Comparison of ENCODE assay signal across 26 cellular contexts in the genomic region with DNA sequence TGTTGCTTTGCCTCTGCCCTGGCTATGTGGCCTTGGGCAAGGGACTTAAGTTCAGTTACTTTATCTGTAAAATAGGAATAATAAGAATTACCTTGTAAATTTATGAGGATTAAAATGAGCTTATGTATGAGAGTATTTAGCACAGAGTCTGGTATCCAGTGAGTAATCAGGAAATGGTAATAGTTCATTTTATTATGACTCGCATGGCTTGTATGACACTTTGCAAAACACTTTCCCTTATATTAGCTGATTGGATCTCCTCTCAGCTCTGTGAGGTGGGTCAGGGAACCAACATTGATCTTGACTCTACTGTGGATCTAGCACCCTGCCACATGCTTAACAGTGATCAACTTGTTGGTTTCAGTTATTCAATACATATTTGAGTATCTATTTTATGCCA. TPM values are rescaled to one million over a fixed set of nuclear protein-coding genes. Genes with fewer than 3 reads are reported as not detected.
DNase-seq lines count a peak whose midpoint lies in the region; ATAC-seq, FAIRE-seq and TF ChIP-seq lines count a peak whose summit lies in the region.
"Had no signal": no experiment of that assay in that cellular context is flagged by ENCODE, and none has a peak within 500 bp of the region (broad histone marks: within the 10 kb centered on the region; RNA-seq: fewer than 3 reads in every experiment).

No MANE protein-coding gene starts in this region.

- no peak for FAIRE-seq in astrocyte (lab: Jason Lieb, UNC)
- FAIRE-seq: H54, islet of Langerhans had no signal

- TF ChIP-seq CTCF in astrocyte (IDR thresholded peaks at IDR 0.05; ENCODE audit: insufficient read depth, low read depth, low read length) (no peak), stomach (IDR thresholded peaks at IDR 0.05) (no peak)

- no peak overlapping the region for H3K27ac Mint-ChIP-seq in activated T-cell treated with anti-CD3 and anti-CD28 coated beads, Interleukin-2, amount 50 U/mL, for 72 hours
- no peak overlapping the region for H3K27ac Mint-ChIP-seq in activated T-cell treated with anti-CD3 and anti-CD28 coated beads, Interleukin-2, amount 50 U/mL, for 24 hours
- H3K27ac Mint-ChIP-seq in astrocyte (ENCODE audit: unreplicated experiment): peak overlapping the region; percentile 53
- H3K27ac Mint-ChIP-seq: activated CD4-positive, alpha-beta memory T cell treated with anti-CD3 and anti-CD28 coated beads for 36 hours; activated T-helper 1 cell treated with anti-CD3 and anti-CD28 coated beads, Interleukin-12 subunit alpha, Interleukin-12 subunit beta, Interleukin-2, Interleukin-4 antibody, amounts not matched to agents 30 ng/mL and 10 ng/mL and 1 ng/mL, durations not matched to agents 14 hours and 24 hours and 36 hours; memory B cell; naive thymus-derived CD8-positive, alpha-beta T cell; progenitor cell of endocrine pancreas; stimulated activated memory B cell treated with anti-CD40 and anti-IgM and Interleukin-4, amounts not matched to agents 10 μg/mL and 1 μg/mL and 100 μg/mL, for 72 hours had no signal

- H3K4me3 Mint-ChIP-seq in activated T-cell treated with anti-CD3 and anti-CD28 coated beads, Interleukin-2, amount 50 U/mL, for 72 hours: no peak overlapping the region
- no peak overlapping the region for H3K4me3 Mint-ChIP-seq in activated T-cell treated with anti-CD3 and anti-CD28 coated beads, Interleukin-2, amount 50 U/mL, for 24 hours
- no peak overlapping the region for H3K4me3 Mint-ChIP-seq in astrocyte (ENCODE audit: unreplicated experiment)
- H3K4me3 Mint-ChIP-seq: activated CD4-positive, alpha-beta memory T cell treated with anti-CD3 and anti-CD28 coated beads for 36 hours; activated T-helper 1 cell treated with anti-CD3 and anti-CD28 coated beads, Interleukin-12 subunit alpha, Interleukin-12 subunit beta, Interleukin-2, Interleukin-4 antibody, amounts not matched to agents 30 ng/mL and 10 ng/mL and 1 ng/mL, durations not matched to agents 14 hours and 24 hours and 36 hours; memory B cell; naive thymus-derived CD8-positive, alpha-beta T cell; stimulated activated memory B cell treated with anti-CD40 and anti-IgM and Interleukin-4, amounts not matched to agents 10 μg/mL and 1 μg/mL and 100 μg/mL, for 72 hours; type B pancreatic cell had no signal

- no peak overlapping the region for H2AFZ ChIP-seq in astrocyte (ENCODE audit: low read depth, low read length)

- ATAC-seq in activated T-cell treated with anti-CD3 and anti-CD28 coated beads, Interleukin-2, amount 50 U/mL, for 72 hours (replicated peaks in 1 of 2): peak; percentile 61 to 62
- no peak for ATAC-seq in GM18873 (IDR thresholded peaks at IDR 0.05; ENCODE audit: low FRiP score, unreplicated experiment)
- ATAC-seq in GM21367 (IDR thresholded peaks at IDR 0.05; ENCODE audit: unreplicated experiment): no peak
- ATAC-seq: heart right ventricle; naive thymus-derived CD8-positive, alpha-beta T cell; Right ventricle myocardium inferior; stimulated activated memory B cell treated with anti-CD40 and anti-IgM and Interleukin-4, amounts not matched to agents 10 μg/mL and 1 μg/mL and 100 μg/mL, for 72 hours had no signal

- DNase-seq in activated T-cell treated with anti-CD3 and anti-CD28 coated beads, Interleukin-2, amount 50 U/mL, for 72 hours: no peak
- no peak for DNase-seq in activated T-cell treated with anti-CD3 and anti-CD28 coated beads, Interleukin-2, amount 50 U/mL, for 24 hours
- DNase-seq in astrocyte (ENCODE audit: low read depth) (peak; percentile 51), iris pigment epithelial cell (ENCODE audit: low read depth) (peak; percentile 51), stomach (no peak)
- DNase-seq in activated CD4-positive, alpha-beta T cell treated with anti-CD3 and anti-CD28 coated beads for 1 hour: no peak
- DNase-seq: activated CD4-positive, alpha-beta memory T cell treated with anti-CD3 and anti-CD28 coated beads for 36 hours; DND-41; heart right ventricle; MM.1S; naive thymus-derived CD8-positive, alpha-beta T cell; NCI-H1694 treated with DMSO at 0.1 percent for 48 hours; NK-92 treated with Interleukin-12 subunit alpha and Interleukin-12 subunit beta, amount 100 ng/mL, for 24 hours; stimulated activated CD4-positive, alpha-beta T cell treated with anti-CD3 and anti-CD28 coated beads, Interleukin-12 subunit alpha, Interleukin-12 subunit beta, amount 100 ng/mL, for 4 hours had no signal

- H3K79me2 ChIP-seq in astrocyte (ENCODE audit: insufficient read depth, low read length): no peaks in the 10 kb centered on the region

- H3K27ac ChIP-seq in astrocyte (ENCODE audit: low read depth, low read length) (no peak overlapping the region), stomach (peak overlapping the region in 3 of 5 donors; percentile 2 to 46 (median 42))
- H3K27ac ChIP-seq: heart right ventricle had no signal

- peak overlapping the region; percentile 21 for H3K4me2 ChIP-seq in astrocyte (ENCODE audit: low read length)

- H3K36me3 Mint-ChIP-seq in activated T-cell treated with anti-CD3 and anti-CD28 coated beads, Interleukin-2, amount 50 U/mL, for 72 hours (ENCODE audit: insufficient read depth in 2 of 2): peaks cover 0 to 3% of the 10 kb centered on the region in 2 donors
- no peaks in the 10 kb centered on the region for H3K36me3 Mint-ChIP-seq in activated T-cell treated with anti-CD3 and anti-CD28 coated beads, Interleukin-2, amount 50 U/mL, for 24 hours (ENCODE audit: low read depth)
- no peaks in the 10 kb centered on the region for H3K36me3 Mint-ChIP-seq in astrocyte (ENCODE audit: low read depth, unreplicated experiment)
- H3K36me3 Mint-ChIP-seq: activated CD4-positive, alpha-beta memory T cell treated with anti-CD3 and anti-CD28 coated beads for 36 hours; memory B cell; stimulated activated memory B cell treated with anti-CD40 and anti-IgM and Interleukin-4, amounts not matched to agents 10 μg/mL and 1 μg/mL and 100 μg/mL, for 72 hours; type B pancreatic cell had no signal

- H3K4me1 ChIP-seq in astrocyte (ENCODE audit: insufficient read depth, low read length): peaks cover 14% of the 10 kb centered on the region
- peaks cover 0 to 17% (median 5%) of the 10 kb centered on the region in 4 donors for H3K4me1 ChIP-seq in stomach
- H3K4me1 ChIP-seq: heart right ventricle had no signal

- H3K27me3 Mint-ChIP-seq in activated T-cell treated with anti-CD3 and anti-CD28 coated beads, Interleukin-2, amount 50 U/mL, for 72 hours (ENCODE audit: low read depth): peaks cover 10% of the 10 kb centered on the region
- H3K27me3 Mint-ChIP-seq in activated T-cell treated with anti-CD3 and anti-CD28 coated beads, Interleukin-2, amount 50 U/mL, for 24 hours: peaks cover 7% of the 10 kb centered on the region
- no peaks in the 10 kb centered on the region for H3K27me3 Mint-ChIP-seq in astrocyte (ENCODE audit: low read depth, unreplicated experiment)
- H3K27me3 Mint-ChIP-seq: type B pancreatic cell had no signal

- 30 to 60% (median 48%) methylated on average over 1 of the region's 1 CpG for WGBS in stomach, 5 donors

- TF ChIP-seq EP300 in stomach (IDR thresholded peaks at IDR 0.05): no peak

- H3K9me3 Mint-ChIP-seq in activated T-cell treated with anti-CD3 and anti-CD28 coated beads, Interleukin-2, amount 50 U/mL, for 72 hours: no peaks in the 10 kb centered on the region
- H3K9me3 Mint-ChIP-seq in activated T-cell treated with anti-CD3 and anti-CD28 coated beads, Interleukin-2, amount 50 U/mL, for 24 hours: no peaks in the 10 kb centered on the region
- H3K9me3 Mint-ChIP-seq in astrocyte (ENCODE audit: unreplicated experiment): no peaks in the 10 kb centered on the region
- H3K9me3 Mint-ChIP-seq: activated CD4-positive, alpha-beta memory T cell treated with anti-CD3 and anti-CD28 coated beads for 36 hours; activated T-helper 1 cell treated with anti-CD3 and anti-CD28 coated beads, Interleukin-12 subunit alpha, Interleukin-12 subunit beta, Interleukin-2, Interleukin-4 antibody, amounts not matched to agents 30 ng/mL and 10 ng/mL and 1 ng/mL, durations not matched to agents 14 hours and 24 hours and 36 hours; naive thymus-derived CD8-positive, alpha-beta T cell; type B pancreatic cell had no signal

- no peak for TF ChIP-seq POLR2A in stomach (IDR thresholded peaks at IDR 0.05)

- H3K4me3 ChIP-seq in astrocyte (ENCODE audit: insufficient read depth, low read depth, low read length) (no peak overlapping the region), stomach (no peak overlapping the region)
- H3K4me3 ChIP-seq: heart right ventricle had no signal

- H3K36me3 ChIP-seq in astrocyte (ENCODE audit: insufficient read depth, low read length): no peaks in the 10 kb centered on the region
- H3K36me3 ChIP-seq in stomach: no peaks in the 10 kb centered on the region
- H3K36me3 ChIP-seq: heart right ventricle had no signal

- no peak overlapping the region for H3K9ac ChIP-seq in astrocyte (ENCODE audit: low read length)

- H3K4me1 Mint-ChIP-seq in activated T-cell treated with anti-CD3 and anti-CD28 coated beads, Interleukin-2, amount 50 U/mL, for 72 hours (ENCODE audit: low read depth): peaks cover 22% of the 10 kb centered on the region
- H3K4me1 Mint-ChIP-seq in activated T-cell treated with anti-CD3 and anti-CD28 coated beads, Interleukin-2, amount 50 U/mL, for 24 hours (ENCODE audit: low read depth): peaks cover 16% of the 10 kb centered on the region
- H3K4me1 Mint-ChIP-seq in astrocyte (ENCODE audit: low read depth, unreplicated experiment): peaks cover 20% of the 10 kb centered on the region
- H3K4me1 Mint-ChIP-seq: memory B cell; stimulated activated memory B cell treated with anti-CD40 and anti-IgM and Interleukin-4, amounts not matched to agents 10 μg/mL and 1 μg/mL and 100 μg/mL, for 72 hours had no signal

- H4K20me1 ChIP-seq in astrocyte (ENCODE audit: insufficient read depth, low read length): no peaks in the 10 kb centered on the region

- intact Hi-C loops in stomach (cut with DNase I; ENCODE audit: low total_unique reads): no loop called here

- H3K27me3 ChIP-seq in astrocyte (ENCODE audit: insufficient read depth, low read length) (no peaks in the 10 kb centered on the region), stomach (peaks cover 0 to 3% (median 0%) of the 10 kb centered on the region in 3 donors)

- H3K9me3 ChIP-seq in astrocyte (ENCODE audit: insufficient read depth, low read depth, low read length) (no peaks in the 10 kb centered on the region), stomach (no peaks in the 10 kb centered on the region)
- H3K9me3 ChIP-seq: heart right ventricle had no signal

RNA-seq across cellular contexts. Expression of gene CDH3, which starts 8.3 kb away (rescaled TPM):
- total RNA-seq in activated T-cell treated with anti-CD3 and anti-CD28 coated beads, Interleukin-2, amount 50 U/mL, for 72 hours: 10 to 100 TPM; 15.2 to 24.3 TPM
- total RNA-seq in astrocyte (13.2 and 14.1 TPM in 2 replicates), stomach (10 to 100 TPM in 1 of 5 donors, 1 to 10 TPM in 2, not detected in 2; 1.6 to 28.6 (median 4.0) TPM)
- polyA plus RNA-seq in stomach: 10 to 100 TPM in 1 of 3 donors, 1 to 10 TPM in 2; 1.7 to 13.6 (median 6.0) TPM
- total RNA-seq: cardiac septum, fibroblast of lung, Right ventricle myocardium inferior had no signal
- polyA plus RNA-seq: naive thymus-derived CD8-positive, alpha-beta T cell had no signal

Comparison
In these comparisons a context has a peak if more than half of its experiments do, and no peak if none do; other contexts are left out.
1. ATAC-seq: peak in activated T-cell treated with anti-CD3 and anti-CD28 coated beads, Interleukin-2, amount 50 U/mL, for 72 hours (2 of 2); none in GM18873 (single experiment) and GM21367 (single experiment).
2. DNase-seq: peak in astrocyte (single experiment) and iris pigment epithelial cell (single experiment); none in activated T-cell treated with anti-CD3 and anti-CD28 coated beads, Interleukin-2, amount 50 U/mL, for 72 hours (0 of 2), activated T-cell treated with anti-CD3 and anti-CD28 coated beads, Interleukin-2, amount 50 U/mL, for 24 hours (single experiment), stomach (single experiment) and activated CD4-positive, alpha-beta T cell treated with anti-CD3 and anti-CD28 coated beads for 1 hour (single experiment).